In genomic region chr5:146877178-146877681, GRCh38 we compare ENCODE assay signal across 8 cellular contexts.
DNase-seq lines count a peak whose midpoint lies in the region; ATAC-seq lines count a peak whose summit lies in the region.

No MANE protein-coding gene starts in this region.

- H3K36me3 Mint-ChIP-seq in activated naive CD4-positive, alpha-beta T cell treated with anti-CD3 and anti-CD28 coated beads, Interleukin-2, amount 50 U/mL, for 24 hours = peaks cover 3% of the 10 kb centered on the region

- peak; percentile 18 for DNase-seq in activated T-cell treated with anti-CD3 and anti-CD28 coated beads, Interleukin-2, amount 50 U/mL, for 1 hour
- DNase-seq in activated T-cell treated with anti-CD3 and anti-CD28 coated beads for 4 hours = no peak
- peak; percentile 4 for DNase-seq in kidney tubule cell (ENCODE audit: low spot score)
- DNase-seq in UCSD-AML1 (lab: John Stamatoyannopoulos, UW; ENCODE audit: unreplicated experiment) = no peak

- H3K27me3 Mint-ChIP-seq in activated naive CD4-positive, alpha-beta T cell treated with anti-CD3 and anti-CD28 coated beads, Interleukin-2, amount 50 U/mL, for 24 hours = peaks cover 15% of the 10 kb centered on the region

- H3K4me1 ChIP-seq in stomach smooth muscle (ENCODE audit: control insufficient read depth, insufficient read depth, low read length) = peaks cover 13% of the 10 kb centered on the region

- no peaks in the 10 kb centered on the region for H3K9me3 ChIP-seq in stomach smooth muscle (ENCODE audit: control insufficient read depth in 2 of 2, low read length in 2 of 2)

- H3K4me1 Mint-ChIP-seq in activated naive CD4-positive, alpha-beta T cell treated with anti-CD3 and anti-CD28 coated beads, Interleukin-2, amount 50 U/mL, for 24 hours = peaks cover 7% of the 10 kb centered on the region

- H3K36me3 ChIP-seq in stomach smooth muscle (ENCODE audit: control insufficient read depth in 2 of 2, insufficient read depth in 2 of 2, low read length in 2 of 2) = no peaks in the 10 kb centered on the region

- H3K27ac ChIP-seq in stomach smooth muscle (ENCODE audit: low read length) = no peak overlapping the region

- H3K27me3 ChIP-seq in stomach smooth muscle (ENCODE audit: control insufficient read depth in 1 of 2, insufficient read depth in 2 of 2, low read length in 2 of 2) = peaks cover 4 to 23% of the 10 kb centered on the region in 2 donors

- no peak for ATAC-seq in HG02938 (IDR thresholded peaks at IDR 0.05; ENCODE audit: unreplicated experiment)
- ATAC-seq in GM18498 (IDR thresholded peaks at IDR 0.05; ENCODE audit: unreplicated experiment) = no peak

- H3K9ac ChIP-seq in stomach smooth muscle (ENCODE audit: low read length in 2 of 2) = no peak overlapping the region

- peak overlapping the region; percentile 84 for H3K4me3 Mint-ChIP-seq in activated naive CD4-positive, alpha-beta T cell treated with anti-CD3 and anti-CD28 coated beads, Interleukin-2, amount 50 U/mL, for 24 hours

- no peak overlapping the region for H3K27ac Mint-ChIP-seq in activated naive CD4-positive, alpha-beta T cell treated with anti-CD3 and anti-CD28 coated beads, Interleukin-2, amount 50 U/mL, for 24 hours

- H3K4me3 ChIP-seq in stomach smooth muscle (ENCODE audit: low read length in 2 of 2) = peak overlapping the region; percentile 63 to 69

- H3K9me3 Mint-ChIP-seq in activated naive CD4-positive, alpha-beta T cell treated with anti-CD3 and anti-CD28 coated beads, Interleukin-2, amount 50 U/mL, for 24 hours = no peaks in the 10 kb centered on the region

Comparison
In these comparisons a context has a peak if more than half of its experiments do, and no peak if none do; other contexts are left out.
1. DNase-seq: peak in activated T-cell treated with anti-CD3 and anti-CD28 coated beads, Interleukin-2, amount 50 U/mL, for 1 hour (single experiment) and kidney tubule cell (single experiment); none in activated T-cell treated with anti-CD3 and anti-CD28 coated beads for 4 hours (single experiment) and UCSD-AML1 (single experiment).